In the genomic region with DNA sequence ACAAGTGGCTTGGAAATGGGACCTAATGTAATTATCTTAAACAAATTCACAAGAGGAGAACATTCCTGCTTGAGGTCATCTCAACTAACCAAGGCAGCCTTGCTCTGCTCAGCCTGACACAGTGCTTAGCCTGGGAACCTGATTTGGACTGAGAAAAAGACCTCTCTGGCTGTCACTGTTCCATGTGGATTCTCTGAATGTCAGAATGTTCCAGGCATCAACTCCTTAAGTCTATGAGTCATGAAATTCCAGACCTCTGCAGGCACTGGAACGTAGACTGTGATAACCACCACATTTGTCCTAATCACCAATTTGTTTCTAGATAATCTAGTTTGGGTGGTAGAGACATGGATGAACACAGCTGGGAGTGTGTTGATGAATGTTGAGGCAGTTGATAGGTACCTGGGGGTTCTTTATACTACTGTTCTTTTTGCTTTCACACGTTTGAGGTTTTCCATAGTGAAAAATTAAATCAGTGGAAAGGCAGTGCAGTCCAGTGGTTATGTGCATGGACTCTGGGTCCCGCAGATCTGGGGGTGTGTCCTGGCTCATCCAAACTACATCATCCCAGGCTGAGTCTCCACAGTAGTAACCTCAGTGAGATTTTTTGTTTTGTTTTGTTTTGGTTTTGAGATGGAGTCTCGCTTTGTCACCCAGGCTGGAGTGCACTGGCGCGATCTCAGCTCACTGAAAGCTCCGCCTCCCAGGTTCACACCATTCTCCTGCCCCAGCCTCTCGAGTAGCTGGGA, we compare ENCODE assay signal across 13 cellular contexts.
DNase-seq lines count a peak whose midpoint lies in the region; TF ChIP-seq lines count a peak whose summit lies in the region.
"Had no signal": no experiment of that assay in that cellular context is flagged by ENCODE, and none has a peak within 500 bp of the region (broad histone marks: within the 10 kb centered on the region; RNA-seq: fewer than 3 reads in every experiment).

No MANE protein-coding gene starts in this region.

- H3K9ac ChIP-seq in fibroblast of lung (ENCODE audit: insufficient read depth, low read length) = no peak overlapping the region

- no peaks in the 10 kb centered on the region for H4K20me1 ChIP-seq in fibroblast of lung (ENCODE audit: control insufficient read depth, extremely low read depth, insufficient read depth, low read length)

- CTCF ChIA-PET in BJ (lab: Yijun Ruan, JAX) (no interaction called here), RWPE1 (lab: Yijun Ruan, JAX) (no interaction called here)

- H3K27ac ChIP-seq in RWPE1 (peak overlapping the region; percentile 27; the same call in 1 of the 2 replicates), fibroblast of lung (ENCODE audit: insufficient read depth, low read length) (no peak overlapping the region), Peyer's patch (peak overlapping the region in 1 of 4 donors; percentile 22)

- DNase-seq in BJ (ENCODE audit: low read depth) (peak; percentile 31), RWPE1 (ENCODE audit: low spot score) (peak; percentile 25), fibroblast of lung (ENCODE audit: low read depth in 2 of 2) (peak; percentile 73 to 98), myocyte (ENCODE audit: low read depth) (peak; percentile 53), LoVo (ENCODE audit: low spot score) (no peak), GDM1 (lab: John Stamatoyannopoulos, UW) (no peak), Peyer's patch (no peak), HuH-7 (ENCODE audit: low spot score) (no peak)
- DNase-seq: activated T-cell treated with anti-CD3 and anti-CD28 coated beads for 4 hours; CD8-positive, alpha-beta T cell; cerebellar nuclear complex; Karpas-422; tibial artery had no signal

- H3K4me1 ChIP-seq in fibroblast of lung (ENCODE audit: control insufficient read depth, extremely low read depth, insufficient read depth, low read length) (no peaks in the 10 kb centered on the region), Peyer's patch (no peaks in the 10 kb centered on the region)

- POLR2A ChIA-PET in BJ (lab: Charles Lee) (no interaction called here), RWPE1 (lab: Yijun Ruan, JAX; ENCODE audit: low non-redundant PET) (no interaction called here)

- no peak for TF ChIP-seq POLR2A in Peyer's patch (IDR thresholded peaks at IDR 0.05)

- H3K4me3 ChIP-seq in BJ (ENCODE audit: low read depth, low read length) (no peak overlapping the region), fibroblast of lung (replicated peaks in 1 of 4; ENCODE audit: control extremely low read depth in 1 of 4, insufficient read depth in 1 of 4, low read depth in 3 of 4, low read length in 4 of 4) (no peak overlapping the region), Peyer's patch (no peak overlapping the region)
- H3K4me3 ChIP-seq: tibial artery had no signal

- H3K27me3 ChIP-seq in BJ (ENCODE audit: control insufficient read depth, insufficient read depth, low read length) (peaks cover 2% of the 10 kb centered on the region), fibroblast of lung (ENCODE audit: control insufficient read depth, insufficient read depth, low read length) (no peaks in the 10 kb centered on the region), Peyer's patch (no peaks in the 10 kb centered on the region)
- H3K27me3 ChIP-seq: tibial artery had no signal

- no peak overlapping the region for H3K4me2 ChIP-seq in fibroblast of lung (ENCODE audit: extremely low read depth, insufficient read depth, low read length)

- TF ChIP-seq CTCF in BJ (IDR thresholded peaks at IDR 0.05; ENCODE audit: insufficient read depth, low read depth, low read length) (no peak), RWPE1 (conservative IDR thresholded peaks at IDR 0.05; ENCODE audit: low read depth) (no peak), fibroblast of lung (conservative IDR thresholded peaks at IDR 0.05 in 1 of 2, IDR thresholded peaks at IDR 0.05 in 1 of 2; ENCODE audit: low read depth in 1 of 2, low read length in 2 of 2) (no peak), Peyer's patch (IDR thresholded peaks at IDR 0.05) (no peak)

- no peaks in the 10 kb centered on the region for H3K79me2 ChIP-seq in fibroblast of lung (ENCODE audit: control insufficient read depth, insufficient read depth, low read length)

- H2AFZ ChIP-seq in fibroblast of lung (ENCODE audit: low read length) = no peak overlapping the region

- H3K36me3 ChIP-seq in BJ (ENCODE audit: control insufficient read depth, insufficient read depth, low read length) (no peaks in the 10 kb centered on the region), fibroblast of lung (ENCODE audit: control insufficient read depth, insufficient read depth, low read length) (no peaks in the 10 kb centered on the region), Peyer's patch (no peaks in the 10 kb centered on the region)
- H3K36me3 ChIP-seq: tibial artery had no signal

- H3K9me3 ChIP-seq in fibroblast of lung (ENCODE audit: control insufficient read depth, insufficient read depth, low read depth, low read length) (no peaks in the 10 kb centered on the region), Peyer's patch (no peaks in the 10 kb centered on the region)
- H3K9me3 ChIP-seq: tibial artery had no signal

Comparison
In these comparisons a context has a peak if more than half of its experiments do, and no peak if none do; other contexts are left out.
1. DNase-seq: peak in BJ (single experiment), RWPE1 (single experiment), fibroblast of lung (2 of 2) and myocyte (single experiment); none in LoVo (single experiment), GDM1 (single experiment), Peyer's patch (0 of 3) and HuH-7 (single experiment).